Comparison of ENCODE assay signal across 14 cellular contexts in the genomic region with DNA sequence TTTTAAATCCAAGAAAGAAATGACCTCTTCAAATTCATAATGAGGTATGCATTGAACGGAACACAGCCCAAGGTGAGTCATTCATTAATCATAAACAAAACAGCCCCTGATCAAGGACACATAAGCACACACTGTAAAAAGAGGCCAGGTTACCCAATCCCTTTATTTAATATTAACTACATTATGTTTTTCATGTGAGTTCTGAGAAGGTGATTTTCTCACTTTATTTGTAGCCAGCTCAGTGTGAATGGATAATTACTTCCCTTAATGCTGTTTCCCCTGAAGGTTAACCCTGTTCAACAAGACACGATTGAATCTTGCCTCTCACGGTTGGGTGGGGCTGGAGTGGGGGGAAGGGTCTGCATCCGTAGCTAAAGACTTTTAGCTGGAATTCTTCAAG.
DNase-seq lines count a peak whose midpoint lies in the region; ATAC-seq and TF ChIP-seq lines count a peak whose summit lies in the region.
"Had no signal": no experiment of that assay in that cellular context is flagged by ENCODE, and none has a peak within 500 bp of the region (broad histone marks: within the 10 kb centered on the region; RNA-seq: fewer than 3 reads in every experiment).

No MANE protein-coding gene starts in this region.

- no peaks in the 10 kb centered on the region for H3K4me1 Mint-ChIP-seq in activated T-helper 17 cell treated with anti-CD3 and anti-CD28 coated beads, Interleukin-2, amount 50 U/mL, for 72 hours
- peaks cover 17% of the 10 kb centered on the region for H3K4me1 Mint-ChIP-seq in glutamatergic neuron (ENCODE audit: low read depth, unreplicated experiment)

- no peaks in the 10 kb centered on the region for H3K9me3 ChIP-seq in smooth muscle cell (replicated peaks; ENCODE audit: low read depth)
- H3K9me3 ChIP-seq: transverse colon had no signal

- peaks cover 15% of the 10 kb centered on the region for H3K9me3 Mint-ChIP-seq in activated T-helper 17 cell treated with anti-CD3 and anti-CD28 coated beads, Interleukin-2, amount 50 U/mL, for 72 hours
- peaks cover 3% of the 10 kb centered on the region for H3K9me3 Mint-ChIP-seq in glutamatergic neuron (ENCODE audit: unreplicated experiment)

- H3K36me3 ChIP-seq in brain microvascular endothelial cell (replicated peaks) (no peaks in the 10 kb centered on the region), smooth muscle cell (ENCODE audit: low read depth) (no peaks in the 10 kb centered on the region)
- H3K36me3 ChIP-seq: transverse colon had no signal

- H3K79me2 ChIP-seq in smooth muscle cell (ENCODE audit: low read depth) = no peaks in the 10 kb centered on the region

- no peak overlapping the region for H3K4me3 Mint-ChIP-seq in activated T-helper 17 cell treated with anti-CD3 and anti-CD28 coated beads, Interleukin-2, amount 50 U/mL, for 72 hours
- no peak overlapping the region for H3K4me3 Mint-ChIP-seq in glutamatergic neuron (ENCODE audit: unreplicated experiment)
- H3K4me3 Mint-ChIP-seq: neural crest cell had no signal

- H3K27me3 ChIP-seq in brain microvascular endothelial cell (replicated peaks) (no peaks in the 10 kb centered on the region), smooth muscle cell (ENCODE audit: low read depth) (no peaks in the 10 kb centered on the region)
- H3K27me3 ChIP-seq: transverse colon had no signal

- no peak overlapping the region for H3K9ac ChIP-seq in smooth muscle cell (ENCODE audit: low read depth)

- TF ChIP-seq CTCF in brain microvascular endothelial cell (IDR thresholded peaks at IDR 0.05; ENCODE audit: low read depth, low read length, missing control alignments) = no peak
- TF ChIP-seq CTCF in glutamatergic neuron (IDR thresholded peaks at IDR 0.05; ENCODE audit: partially characterized antibody, unreplicated experiment) = no peak
- TF ChIP-seq CTCF in smooth muscle cell (IDR thresholded peaks at IDR 0.05; ENCODE audit: borderline replicate concordance, insufficient read depth, poor library complexity, severe bottlenecking) = no peak

- WGBS in smooth muscle cell (ENCODE audit: low lambda C conversion rate) = 49% methylated on average over 4 of the region's 4 CpGs

- H3K4me2 ChIP-seq in smooth muscle cell = no peak overlapping the region

- H3K27ac ChIP-seq in brain microvascular endothelial cell = peak overlapping the region; percentile 51
- no peak overlapping the region for H3K27ac ChIP-seq in smooth muscle cell (ENCODE audit: low read depth)
- H3K27ac ChIP-seq: transverse colon had no signal

- no peaks in the 10 kb centered on the region for H3K27me3 Mint-ChIP-seq in activated T-helper 17 cell treated with anti-CD3 and anti-CD28 coated beads, Interleukin-2, amount 50 U/mL, for 72 hours
- no peaks in the 10 kb centered on the region for H3K27me3 Mint-ChIP-seq in glutamatergic neuron (ENCODE audit: unreplicated experiment)

- no peaks in the 10 kb centered on the region for H4K20me1 ChIP-seq in smooth muscle cell (ENCODE audit: low read depth)

- DNase-seq in ACHN (peak; percentile 78), brain microvascular endothelial cell (peak; percentile 48), kidney tubule cell (ENCODE audit: low spot score) (peak; percentile 94), glutamatergic neuron (no peak), smooth muscle cell (lab: John Stamatoyannopoulos, UW; ENCODE audit: unreplicated experiment) (no peak)
- DNase-seq: activated CD4-positive, alpha-beta T cell treated with anti-CD3 and anti-CD28 coated beads, Interleukin-2, amount 50 U/mL, for 4 hours; DND-41; islet precursor cell; transverse colon had no signal

- H3K4me3 ChIP-seq in brain microvascular endothelial cell (ENCODE audit: low read depth, low read length) (no peak overlapping the region), smooth muscle cell (no peak overlapping the region)
- H3K4me3 ChIP-seq: transverse colon had no signal

- H3K36me3 Mint-ChIP-seq in activated T-helper 17 cell treated with anti-CD3 and anti-CD28 coated beads, Interleukin-2, amount 50 U/mL, for 72 hours (ENCODE audit: low read depth) = no peaks in the 10 kb centered on the region
- H3K36me3 Mint-ChIP-seq in glutamatergic neuron (ENCODE audit: unreplicated experiment) = no peaks in the 10 kb centered on the region

- H2AFZ ChIP-seq in smooth muscle cell (ENCODE audit: low read depth) = no peak overlapping the region

- in situ Hi-C loops in ACHN (cut with HindIII; ENCODE audit: low pct_ligation_motif_present, low pct_unique_long_range_greater_than_20kb, low sequenced_read_pairs) = no loop called here
- in situ Hi-C loops in brain microvascular endothelial cell (cut with HindIII; ENCODE audit: low pct_ligation_motif_present, low sequenced_read_pairs) = no loop called here

- ATAC-seq in HG02981 (IDR thresholded peaks at IDR 0.05; ENCODE audit: unreplicated experiment) = peak; percentile 47
- no peak for ATAC-seq in activated T-helper 17 cell treated with anti-CD3 and anti-CD28 coated beads, Interleukin-2, amount 50 U/mL, for 72 hours (replicated peaks)
- no peak for ATAC-seq in HG02970 (IDR thresholded peaks at IDR 0.05; ENCODE audit: low FRiP score, unreplicated experiment)
- ATAC-seq: Panc1 had no signal

- H3F3A ChIP-seq in smooth muscle cell (ENCODE audit: low read depth) = no peaks in the 10 kb centered on the region

- H3K4me1 ChIP-seq in smooth muscle cell (ENCODE audit: low read depth) = peaks cover 12% of the 10 kb centered on the region
- H3K4me1 ChIP-seq: transverse colon had no signal

- H3K27ac Mint-ChIP-seq in activated T-helper 17 cell treated with anti-CD3 and anti-CD28 coated beads, Interleukin-2, amount 50 U/mL, for 72 hours = no peak overlapping the region
- H3K27ac Mint-ChIP-seq in glutamatergic neuron (ENCODE audit: unreplicated experiment) = no peak overlapping the region

Comparison
In these comparisons a context has a peak if more than half of its experiments do, and no peak if none do; other contexts are left out.
1. DNase-seq: peak in ACHN (single experiment), brain microvascular endothelial cell (single experiment) and kidney tubule cell (single experiment); none in glutamatergic neuron (single experiment) and smooth muscle cell (single experiment).